18 cellular contexts compared by ENCODE assay signal in genomic region chr6:170187669-170188566, GRCh38.
A peak's percentile ranks its signal among the peaks of the same experiment; 100 is the strongest.
DNase-seq lines count a peak whose midpoint lies in the region; ATAC-seq and TF ChIP-seq lines count a peak whose summit lies in the region.
"Had no signal": no experiment of that assay in that cellular context is flagged by ENCODE, and none has a peak within 500 bp of the region (broad histone marks: within the 10 kb centered on the region; RNA-seq: fewer than 3 reads in every experiment).

No MANE protein-coding gene starts in this region.

- H3K36me3 ChIP-seq in GM23338 (ENCODE audit: insufficient read depth): no peaks in the 10 kb centered on the region
- H3K36me3 ChIP-seq: BE2C had no signal

- no peaks in the 10 kb centered on the region for H3K9me2 ChIP-seq in GM23338 (ENCODE audit: insufficient read depth)

- no peaks in the 10 kb centered on the region for H3F3A ChIP-seq in GM23338 (replicated peaks; ENCODE audit: low read depth)

- H4K20me1 ChIP-seq in GM23338 (replicated peaks; ENCODE audit: insufficient read depth): no peaks in the 10 kb centered on the region

- no peaks in the 10 kb centered on the region for H3K4me1 ChIP-seq in GM23338 (ENCODE audit: insufficient read depth)
- H3K4me1 ChIP-seq: BE2C had no signal

- H3K27me3 ChIP-seq in GM23338 (ENCODE audit: insufficient read depth): no peaks in the 10 kb centered on the region
- H3K27me3 ChIP-seq: BE2C had no signal

- CTCF ChIA-PET in activated CD4-positive, alpha-beta memory T cell treated with anti-CD3 and anti-CD28 coated beads, Interleukin-2, amount 10 ng/mL, durations not matched to agents 7 days and 5 days (lab: Charles Lee): no interaction called here

- H3K79me2 ChIP-seq in GM23338 (replicated peaks; ENCODE audit: insufficient read depth): no peaks in the 10 kb centered on the region

- no peak overlapping the region for H3K4me3 Mint-ChIP-seq in GM23338
- H3K4me3 Mint-ChIP-seq in osteocyte (ENCODE audit: unreplicated experiment): no peak overlapping the region
- H3K4me3 Mint-ChIP-seq in activated CD4-positive, alpha-beta memory T cell treated with anti-CD3 and anti-CD28 coated beads, Interleukin-2, amount 10 ng/mL, durations not matched to agents 7 days and 5 days: no peak overlapping the region
- H3K4me3 Mint-ChIP-seq: H9, HFFc6 had no signal

- no peak overlapping the region for H3K4me2 ChIP-seq in GM23338

- H3K27ac ChIP-seq in GM23338 (ENCODE audit: low read depth): no peak overlapping the region

- H3K27ac Mint-ChIP-seq in GM23338 (0 out of 2 replicates have a peak overlapping the region, but pooled peaks have one; percentile 56), osteocyte (ENCODE audit: unreplicated experiment) (no peak overlapping the region)
- H3K27ac Mint-ChIP-seq in activated CD4-positive, alpha-beta memory T cell treated with anti-CD3 and anti-CD28 coated beads, Interleukin-2, amount 10 ng/mL, durations not matched to agents 7 days and 5 days: no peak overlapping the region
- H3K27ac Mint-ChIP-seq: H9, HFFc6 had no signal

- peaks cover 5% of the 10 kb centered on the region for H3K36me3 Mint-ChIP-seq in GM23338 (ENCODE audit: low read depth)
- no peaks in the 10 kb centered on the region for H3K36me3 Mint-ChIP-seq in osteocyte (ENCODE audit: unreplicated experiment)
- H3K36me3 Mint-ChIP-seq in activated CD4-positive, alpha-beta memory T cell treated with anti-CD3 and anti-CD28 coated beads, Interleukin-2, amount 10 ng/mL, durations not matched to agents 7 days and 5 days (ENCODE audit: low read depth): peaks cover 3% of the 10 kb centered on the region

- POLR2A ChIA-PET in activated CD4-positive, alpha-beta memory T cell treated with anti-CD3 and anti-CD28 coated beads, Interleukin-2, amount 10 ng/mL, durations not matched to agents 7 days and 5 days (lab: Charles Lee): no interaction called here

- no peak overlapping the region for H3K4me3 ChIP-seq in GM23338

- H3K27me3 Mint-ChIP-seq in GM23338 (ENCODE audit: insufficient read depth, low read depth, poor library complexity) (peaks cover 5% of the 10 kb centered on the region), osteocyte (ENCODE audit: unreplicated experiment) (no peaks in the 10 kb centered on the region)
- no peaks in the 10 kb centered on the region for H3K27me3 Mint-ChIP-seq in activated CD4-positive, alpha-beta memory T cell treated with anti-CD3 and anti-CD28 coated beads, Interleukin-2, amount 10 ng/mL, durations not matched to agents 7 days and 5 days

- H3K4me1 Mint-ChIP-seq in GM23338 (no peaks in the 10 kb centered on the region), osteocyte (ENCODE audit: unreplicated experiment) (no peaks in the 10 kb centered on the region)
- H3K4me1 Mint-ChIP-seq in activated CD4-positive, alpha-beta memory T cell treated with anti-CD3 and anti-CD28 coated beads, Interleukin-2, amount 10 ng/mL, durations not matched to agents 7 days and 5 days: no peaks in the 10 kb centered on the region
- H3K4me1 Mint-ChIP-seq: H9 had no signal

- no peak for TF ChIP-seq CTCF in GM23338 (conservative IDR thresholded peaks at IDR 0.05; ENCODE audit: low read depth in 2 of 2)
- TF ChIP-seq CTCF in osteocyte (IDR thresholded peaks at IDR 0.05): no peak

- peaks cover 10% of the 10 kb centered on the region for H3K9me3 Mint-ChIP-seq in GM23338
- H3K9me3 Mint-ChIP-seq in osteocyte (ENCODE audit: unreplicated experiment): peaks cover 13% of the 10 kb centered on the region
- H3K9me3 Mint-ChIP-seq in activated CD4-positive, alpha-beta memory T cell treated with anti-CD3 and anti-CD28 coated beads, Interleukin-2, amount 10 ng/mL, durations not matched to agents 7 days and 5 days: peaks cover 6% of the 10 kb centered on the region

- H2AFZ ChIP-seq in GM23338: no peak overlapping the region

- ATAC-seq in GM23338 (no peak), GM19328 (IDR thresholded peaks at IDR 0.05; ENCODE audit: unreplicated experiment) (no peak)

- peak; percentile 12 for DNase-seq in D341Med (ENCODE audit: low spot score)
- no peak for DNase-seq in GM23338 (ENCODE audit: low spot score)
- DNase-seq in islet precursor cell: peak; percentile 40
- DNase-seq in osteocyte (ENCODE audit: extremely low spot score, unreplicated experiment): peak; percentile 81
- DNase-seq in activated CD4-positive, alpha-beta T cell treated with anti-CD3 and anti-CD28 coated beads, Interleukin-2, amount 50 U/mL, for 4 hours: no peak
- DNase-seq in activated CD4-positive, alpha-beta memory T cell treated with anti-CD3 and anti-CD28 coated beads, Interleukin-2, amount 10 ng/mL, durations not matched to agents 7 days and 5 days: no peak
- DNase-seq: BE2C, EL, H9, HFFc6, MM.1S, NCI-H1048, NCI-H1417 treated with DMSO at 0.1 percent for 48 hours, NCI-H187, NCI-H446 treated with DMSO at 0.1 percent for 48 hours, NCI-H526 treated with DMSO at 0.1 percent for 48 hours, OCI-M1 had no signal

TF ChIP-seq in GM23338, 12 proteins besides CTCF, POLR2A, EP300 and RAD21 (continues in another document):
- TF ChIP-seq EZH2phosphoT487 (IDR thresholded peaks at IDR 0.05; ENCODE audit: unreplicated experiment): no peak
- no peak for TF ChIP-seq NANOG (IDR thresholded peaks at IDR 0.05; ENCODE audit: borderline replicate concordance)
- TF ChIP-seq, protein P1, sequence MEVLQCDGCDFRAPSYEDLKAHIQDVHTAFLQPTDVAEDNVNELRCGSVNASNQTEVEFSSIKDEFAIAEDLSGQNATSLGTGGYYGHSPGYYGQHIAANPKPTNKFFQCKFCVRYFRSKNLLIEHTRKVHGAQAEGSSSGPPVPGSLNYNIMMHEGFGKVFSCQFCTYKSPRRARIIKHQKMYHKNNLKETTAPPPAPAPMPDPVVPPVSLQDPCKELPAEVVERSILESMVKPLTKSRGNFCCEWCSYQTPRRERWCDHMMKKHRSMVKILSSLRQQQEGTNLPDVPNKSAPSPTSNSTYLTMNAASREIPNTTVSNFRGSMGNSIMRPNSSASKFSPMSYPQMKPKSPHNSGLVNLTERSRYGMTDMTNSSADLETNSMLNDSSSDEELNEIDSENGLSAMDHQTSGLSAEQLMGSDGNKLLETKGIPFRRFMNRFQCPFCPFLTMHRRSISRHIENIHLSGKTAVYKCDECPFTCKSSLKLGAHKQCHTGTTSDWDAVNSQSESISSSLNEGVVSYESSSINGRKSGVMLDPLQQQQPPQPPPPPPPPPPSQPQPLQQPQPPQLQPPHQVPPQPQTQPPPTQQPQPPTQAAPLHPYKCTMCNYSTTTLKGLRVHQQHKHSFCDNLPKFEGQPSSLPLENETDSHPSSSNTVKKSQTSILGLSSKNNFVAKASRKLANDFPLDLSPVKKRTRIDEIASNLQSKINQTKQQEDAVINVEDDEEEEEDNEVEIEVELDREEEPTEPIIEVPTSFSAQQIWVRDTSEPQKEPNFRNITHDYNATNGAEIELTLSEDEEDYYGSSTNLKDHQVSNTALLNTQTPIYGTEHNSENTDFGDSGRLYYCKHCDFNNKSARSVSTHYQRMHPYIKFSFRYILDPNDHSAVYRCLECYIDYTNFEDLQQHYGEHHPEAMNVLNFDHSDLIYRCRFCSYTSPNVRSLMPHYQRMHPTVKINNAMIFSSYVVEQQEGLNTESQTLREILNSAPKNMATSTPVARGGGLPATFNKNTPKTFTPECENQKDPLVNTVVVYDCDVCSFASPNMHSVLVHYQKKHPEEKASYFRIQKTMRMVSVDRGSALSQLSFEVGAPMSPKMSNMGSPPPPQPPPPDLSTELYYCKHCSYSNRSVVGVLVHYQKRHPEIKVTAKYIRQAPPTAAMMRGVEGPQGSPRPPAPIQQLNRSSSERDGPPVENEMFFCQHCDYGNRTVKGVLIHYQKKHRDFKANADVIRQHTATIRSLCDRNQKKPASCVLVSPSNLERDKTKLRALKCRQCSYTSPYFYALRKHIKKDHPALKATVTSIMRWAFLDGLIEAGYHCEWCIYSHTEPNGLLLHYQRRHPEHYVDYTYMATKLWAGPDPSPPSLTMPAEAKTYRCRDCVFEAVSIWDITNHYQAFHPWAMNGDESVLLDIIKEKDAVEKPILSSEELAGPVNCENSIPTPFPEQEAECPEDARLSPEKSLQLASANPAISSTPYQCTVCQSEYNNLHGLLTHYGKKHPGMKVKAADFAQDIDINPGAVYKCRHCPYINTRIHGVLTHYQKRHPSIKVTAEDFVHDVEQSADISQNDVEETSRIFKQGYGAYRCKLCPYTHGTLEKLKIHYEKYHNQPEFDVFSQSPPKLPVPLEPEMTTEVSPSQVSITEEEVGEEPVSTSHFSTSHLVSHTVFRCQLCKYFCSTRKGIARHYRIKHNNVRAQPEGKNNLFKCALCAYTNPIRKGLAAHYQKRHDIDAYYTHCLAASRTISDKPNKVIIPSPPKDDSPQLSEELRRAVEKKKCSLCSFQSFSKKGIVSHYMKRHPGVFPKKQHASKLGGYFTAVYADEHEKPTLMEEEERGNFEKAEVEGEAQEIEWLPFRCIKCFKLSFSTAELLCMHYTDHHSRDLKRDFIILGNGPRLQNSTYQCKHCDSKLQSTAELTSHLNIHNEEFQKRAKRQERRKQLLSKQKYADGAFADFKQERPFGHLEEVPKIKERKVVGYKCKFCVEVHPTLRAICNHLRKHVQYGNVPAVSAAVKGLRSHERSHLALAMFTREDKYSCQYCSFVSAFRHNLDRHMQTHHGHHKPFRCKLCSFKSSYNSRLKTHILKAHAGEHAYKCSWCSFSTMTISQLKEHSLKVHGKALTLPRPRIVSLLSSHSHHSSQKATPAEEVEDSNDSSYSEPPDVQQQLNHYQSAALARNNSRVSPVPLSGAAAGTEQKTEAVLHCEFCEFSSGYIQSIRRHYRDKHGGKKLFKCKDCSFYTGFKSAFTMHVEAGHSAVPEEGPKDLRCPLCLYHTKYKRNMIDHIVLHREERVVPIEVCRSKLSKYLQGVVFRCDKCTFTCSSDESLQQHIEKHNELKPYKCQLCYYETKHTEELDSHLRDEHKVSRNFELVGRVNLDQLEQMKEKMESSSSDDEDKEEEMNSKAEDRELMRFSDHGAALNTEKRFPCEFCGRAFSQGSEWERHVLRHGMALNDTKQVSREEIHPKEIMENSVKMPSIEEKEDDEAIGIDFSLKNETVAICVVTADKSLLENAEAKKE (CRISPR knock-in tag; IDR thresholded peaks at IDR 0.05): no peak
- TF ChIP-seq CREB1 (CRISPR knock-in tag; IDR thresholded peaks at IDR 0.05; ENCODE audit: low read depth): no peak
- TF ChIP-seq EZH2 (IDR thresholded peaks at IDR 0.05; ENCODE audit: low read depth, unreplicated experiment): no peak
- TF ChIP-seq POLR2AphosphoS5 (IDR thresholded peaks at IDR 0.05; ENCODE audit: low read depth): no peak
- TF ChIP-seq JUNB (IDR thresholded peaks at IDR 0.05; ENCODE audit: unreplicated experiment): no peak

Comparison
In these comparisons a context has a peak if more than half of its experiments do, and no peak if none do; other contexts are left out.
1. DNase-seq: peak in D341Med (single experiment), islet precursor cell (single experiment) and osteocyte (single experiment); none in GM23338 (single experiment), activated CD4-positive, alpha-beta T cell treated with anti-CD3 and anti-CD28 coated beads, Interleukin-2, amount 50 U/mL, for 4 hours (0 of 2) and activated CD4-positive, alpha-beta memory T cell treated with anti-CD3 and anti-CD28 coated beads, Interleukin-2, amount 10 ng/mL, durations not matched to agents 7 days and 5 days (single experiment).